In genomic region chr15:99454941-99455795, GRCh38 we compare ENCODE assay signal across 8 cellular contexts.
DNase-seq lines count a peak whose midpoint lies in the region; ATAC-seq, FAIRE-seq and TF ChIP-seq lines count a peak whose summit lies in the region.

No MANE protein-coding gene starts in this region.

- TF ChIP-seq CTCF in bronchial epithelial cell (IDR thresholded peaks at IDR 0.05; ENCODE audit: insufficient read depth, low read length, severe bottlenecking) (no peak), left lung (IDR thresholded peaks at IDR 0.05) (no peak), suprapubic skin (IDR thresholded peaks at IDR 0.05) (no peak), WTC11 (IDR thresholded peaks at IDR 0.05) (no peak)

- H3K9me3 Mint-ChIP-seq in WTC11, result peaks cover 5% of the 10 kb centered on the region

- no peak overlapping the region for H3K4me3 Mint-ChIP-seq in WTC11

- TF ChIP-seq POLR2A in suprapubic skin (IDR thresholded peaks at IDR 0.05), result no peak

- H3K27ac ChIP-seq in left lung (peak overlapping the region; percentile 90 to 91), suprapubic skin (peak overlapping the region; percentile 91)

- no peaks in the 10 kb centered on the region for H3K36me3 ChIP-seq in bronchial epithelial cell (ENCODE audit: control insufficient read depth, insufficient read depth, low read length)
- H3K36me3 ChIP-seq in left lung, result no peaks in the 10 kb centered on the region
- no peaks in the 10 kb centered on the region for H3K36me3 ChIP-seq in suprapubic skin

- no peak for TF ChIP-seq EP300 in suprapubic skin (IDR thresholded peaks at IDR 0.05)

- DNase-seq in HT1080 (ENCODE audit: low read depth) (peak; percentile 94), bronchial epithelial cell (ENCODE audit: low read depth) (peak; percentile 94), left lung (peak; percentile 89 to 90), suprapubic skin (ENCODE audit: low spot score in 2 of 2) (peak in 1 of 2 donors; percentile 91), WTC11 (ENCODE audit: low spot score) (no peak)

- H3K27me3 Mint-ChIP-seq in WTC11 (ENCODE audit: low read depth), result no peaks in the 10 kb centered on the region

- ATAC-seq in left lung, result peak; percentile 92
- no peak for ATAC-seq in GM21723 (IDR thresholded peaks at IDR 0.05; ENCODE audit: unreplicated experiment)
- no peak for ATAC-seq in HG02885 (IDR thresholded peaks at IDR 0.05; ENCODE audit: poor library complexity, unreplicated experiment)
- ATAC-seq in WTC11, result no peak
- ATAC-seq in GM18867 (IDR thresholded peaks at IDR 0.05; ENCODE audit: unreplicated experiment), result no peak

- H3K36me3 Mint-ChIP-seq in WTC11, result no peaks in the 10 kb centered on the region

- POLR2A ChIA-PET in WTC11 (lab: Charles Lee), result interaction anchor here (0.7 kb wide), 1 partner anchor 288 kb away, joined by 6 read pairs; no protein-coding TSS in a partner anchor

- CTCF ChIA-PET in WTC11 (lab: Charles Lee), result interaction anchor here (0.6 to 2.4 kb wide), 3 partner anchors 46 to 249 kb away, joined by 3 to 7 read pairs (median 5); no protein-coding TSS in a partner anchor

- H3K27me3 ChIP-seq in bronchial epithelial cell (ENCODE audit: control insufficient read depth, insufficient read depth, low read length) (no peaks in the 10 kb centered on the region), left lung (no peaks in the 10 kb centered on the region), suprapubic skin (no peaks in the 10 kb centered on the region)

- H3K4me3 ChIP-seq in bronchial epithelial cell (ENCODE audit: low read depth, low read length) (no peak overlapping the region), left lung (no peak overlapping the region), suprapubic skin (no peak overlapping the region)

- H3K9me3 ChIP-seq in left lung (no peaks in the 10 kb centered on the region), suprapubic skin (no peaks in the 10 kb centered on the region)

- WGBS in suprapubic skin, result 36% methylated on average over 9 of the region's 19 CpGs

- H3K4me1 ChIP-seq in left lung (peaks cover 28 to 58% of the 10 kb centered on the region in 2 donors), suprapubic skin (peaks cover 57% of the 10 kb centered on the region)

- H3K4me1 Mint-ChIP-seq in WTC11, result 0 out of 2 replicates have a peak, but pooled peaks cover 4% of the 10 kb centered on the region

- intact Hi-C loops in left lung (cut with DNase I), result no loop called here

- no peak for FAIRE-seq in bronchial epithelial cell (lab: Jason Lieb, UNC)

- H3K27ac Mint-ChIP-seq in WTC11, result no peak overlapping the region

TF ChIP-seq in WTC11, 78 proteins besides CTCF, POLR2A, EP300 and RAD21:
- no peak for TF ChIP-seq ATF1 (CRISPR knock-in tag; IDR thresholded peaks at IDR 0.05)
- TF ChIP-seq FOXK1 (CRISPR knock-in tag; IDR thresholded peaks at IDR 0.05), result no peak
- no peak for TF ChIP-seq SMAD4 (CRISPR knock-in tag; IDR thresholded peaks at IDR 0.05)
- no peak for TF ChIP-seq ZNF671 (CRISPR knock-in tag; IDR thresholded peaks at IDR 0.05)
- no peak for TF ChIP-seq ZNF317 (CRISPR knock-in tag; IDR thresholded peaks at IDR 0.05; ENCODE audit: borderline replicate concordance, low read depth)
- TF ChIP-seq USF2 (CRISPR knock-in tag; IDR thresholded peaks at IDR 0.05), result no peak
- TF ChIP-seq FOXJ3 (CRISPR knock-in tag; IDR thresholded peaks at IDR 0.05; ENCODE audit: borderline replicate concordance), result no peak
- no peak for TF ChIP-seq ZSCAN18 (CRISPR knock-in tag; IDR thresholded peaks at IDR 0.05)
- TF ChIP-seq, protein P1, sequence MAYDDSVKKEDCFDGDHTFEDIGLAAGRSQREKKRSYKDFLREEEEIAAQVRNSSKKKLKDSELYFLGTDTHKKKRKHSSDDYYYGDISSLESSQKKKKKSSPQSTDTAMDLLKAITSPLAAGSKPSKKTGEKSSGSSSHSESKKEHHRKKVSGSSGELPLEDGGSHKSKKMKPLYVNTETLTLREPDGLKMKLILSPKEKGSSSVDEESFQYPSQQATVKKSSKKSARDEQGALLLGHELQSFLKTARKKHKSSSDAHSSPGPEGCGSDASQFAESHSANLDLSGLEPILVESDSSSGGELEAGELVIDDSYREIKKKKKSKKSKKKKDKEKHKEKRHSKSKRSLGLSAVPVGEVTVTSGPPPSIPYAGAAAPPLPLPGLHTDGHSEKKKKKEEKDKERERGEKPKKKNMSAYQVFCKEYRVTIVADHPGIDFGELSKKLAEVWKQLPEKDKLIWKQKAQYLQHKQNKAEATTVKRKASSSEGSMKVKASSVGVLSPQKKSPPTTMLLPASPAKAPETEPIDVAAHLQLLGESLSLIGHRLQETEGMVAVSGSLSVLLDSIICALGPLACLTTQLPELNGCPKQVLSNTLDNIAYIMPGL (CRISPR knock-in tag; IDR thresholded peaks at IDR 0.05), result no peak
- TF ChIP-seq ZNF219 (CRISPR knock-in tag; IDR thresholded peaks at IDR 0.05; ENCODE audit: borderline replicate concordance), result no peak
- TF ChIP-seq ZNF232 (CRISPR knock-in tag; IDR thresholded peaks at IDR 0.05), result no peak
- TF ChIP-seq JUN (CRISPR knock-in tag; IDR thresholded peaks at IDR 0.05), result no peak
